Comparison of ENCODE assay signal across 10 cellular contexts in genomic region chr12:94618995-94619695, GRCh38. TPM values are rescaled to one million over a fixed set of nuclear protein-coding genes. Genes with fewer than 3 reads are reported as not detected.
DNase-seq lines count a peak whose midpoint lies in the region; ATAC-seq and TF ChIP-seq lines count a peak whose summit lies in the region.
"Had no signal": no experiment of that assay in that cellular context is flagged by ENCODE, and none has a peak within 500 bp of the region (broad histone marks: within the 10 kb centered on the region; RNA-seq: fewer than 3 reads in every experiment).

No MANE protein-coding gene starts in this region.

- peak; percentile 84 for ATAC-seq in activated T-cell treated with anti-CD3 and anti-CD28 coated beads, Interleukin-2, amount 50 U/mL, for 72 hours (replicated peaks in 1 of 2)
- no peak for ATAC-seq in HG02981 (IDR thresholded peaks at IDR 0.05; ENCODE audit: unreplicated experiment)

- intact Hi-C loops in stomach (cut with DNase I; ENCODE audit: low total_unique reads) = no loop called here

- 74 to 93% (median 81%) methylated on average over 6 of the region's 6 CpGs for WGBS in stomach, 5 donors

- no peak for TF ChIP-seq CTCF in stomach (IDR thresholded peaks at IDR 0.05)

- DNase-seq in A172 (ENCODE audit: low spot score) (peak; percentile 76), H4 (ENCODE audit: low spot score) (peak; percentile 81), islet precursor cell (peak; percentile 88), stomach (no peak), NCI-H510A treated with DMSO at 0.1 percent for 48 hours (lab: John Stamatoyannopoulos, UW) (no peak), NCI-H526 treated with DMSO at 0.1 percent for 48 hours (lab: John Stamatoyannopoulos, UW) (no peak)
- DNase-seq in activated T-cell treated with anti-CD3 and anti-CD28 coated beads, Interleukin-2, amount 50 U/mL, for 72 hours = peak; percentile 44 to 54
- DNase-seq: Calu3, NCI-H1048 had no signal

- H3K4me3 Mint-ChIP-seq in activated T-cell treated with anti-CD3 and anti-CD28 coated beads, Interleukin-2, amount 50 U/mL, for 72 hours = peak overlapping the region; percentile 4 to 37

- H3K27ac ChIP-seq in stomach = no peak overlapping the region

- peak overlapping the region; percentile 66 for H3K27ac Mint-ChIP-seq in activated T-cell treated with anti-CD3 and anti-CD28 coated beads, Interleukin-2, amount 50 U/mL, for 72 hours

- TF ChIP-seq POLR2A in stomach (IDR thresholded peaks at IDR 0.05) = no peak

- no peak for TF ChIP-seq EP300 in stomach (IDR thresholded peaks at IDR 0.05)

- no peaks in the 10 kb centered on the region for H3K36me3 Mint-ChIP-seq in activated T-cell treated with anti-CD3 and anti-CD28 coated beads, Interleukin-2, amount 50 U/mL, for 72 hours (ENCODE audit: insufficient read depth in 2 of 2)

- no peaks in the 10 kb centered on the region for H3K36me3 ChIP-seq in stomach

- no peaks in the 10 kb centered on the region for H3K9me3 Mint-ChIP-seq in activated T-cell treated with anti-CD3 and anti-CD28 coated beads, Interleukin-2, amount 50 U/mL, for 72 hours

- H3K9me3 ChIP-seq in stomach = no peaks in the 10 kb centered on the region

- H3K4me1 ChIP-seq in stomach = peaks cover 27 to 62% (median 44%) of the 10 kb centered on the region in 4 donors

- no peak overlapping the region for H3K4me3 ChIP-seq in stomach

- no peaks in the 10 kb centered on the region for H3K27me3 ChIP-seq in stomach

- peaks cover 23% of the 10 kb centered on the region for H3K4me1 Mint-ChIP-seq in activated T-cell treated with anti-CD3 and anti-CD28 coated beads, Interleukin-2, amount 50 U/mL, for 72 hours (ENCODE audit: low read depth)

- H3K27me3 Mint-ChIP-seq in activated T-cell treated with anti-CD3 and anti-CD28 coated beads, Interleukin-2, amount 50 U/mL, for 72 hours (ENCODE audit: low read depth) = no peaks in the 10 kb centered on the region

RNA-seq across cellular contexts. Expression of gene TMCC3, which starts 31.2 kb away (rescaled TPM):
- total RNA-seq in A172 (2014; rRNA removed; shearing (Covaris generic)) = 0.05 and 0.12 TPM in 2 replicates
- total RNA-seq in H4 (2014; rRNA removed; shearing (Covaris generic)) = 0.43 and 0.84 TPM in 2 replicates
- total RNA-seq in activated T-cell treated with anti-CD3 and anti-CD28 coated beads, Interleukin-2, amount 50 U/mL, for 72 hours = 1 to 10 TPM in 1 of 2 donors, under 1 TPM in 1; 0.77 to 1.6 TPM
- 10 to 100 TPM in 2 of 5 donors, 1 to 10 TPM in 2, under 1 TPM in 1; 0.58 to 14.3 (median 9.0) TPM for total RNA-seq in stomach
- polyA plus RNA-seq in stomach = 1 to 10 TPM; 2.1 to 4.3 (median 2.1) TPM

Comparison
In these comparisons a context has a peak if more than half of its experiments do, and no peak if none do; other contexts are left out.
1. DNase-seq: peak in A172 (single experiment), H4 (single experiment), activated T-cell treated with anti-CD3 and anti-CD28 coated beads, Interleukin-2, amount 50 U/mL, for 72 hours (2 of 2) and islet precursor cell (single experiment); none in stomach (single experiment), NCI-H510A treated with DMSO at 0.1 percent for 48 hours (single experiment) and NCI-H526 treated with DMSO at 0.1 percent for 48 hours (single experiment).